Comparison of ENCODE assay signal across 2 cellular contexts in the genomic region with DNA sequence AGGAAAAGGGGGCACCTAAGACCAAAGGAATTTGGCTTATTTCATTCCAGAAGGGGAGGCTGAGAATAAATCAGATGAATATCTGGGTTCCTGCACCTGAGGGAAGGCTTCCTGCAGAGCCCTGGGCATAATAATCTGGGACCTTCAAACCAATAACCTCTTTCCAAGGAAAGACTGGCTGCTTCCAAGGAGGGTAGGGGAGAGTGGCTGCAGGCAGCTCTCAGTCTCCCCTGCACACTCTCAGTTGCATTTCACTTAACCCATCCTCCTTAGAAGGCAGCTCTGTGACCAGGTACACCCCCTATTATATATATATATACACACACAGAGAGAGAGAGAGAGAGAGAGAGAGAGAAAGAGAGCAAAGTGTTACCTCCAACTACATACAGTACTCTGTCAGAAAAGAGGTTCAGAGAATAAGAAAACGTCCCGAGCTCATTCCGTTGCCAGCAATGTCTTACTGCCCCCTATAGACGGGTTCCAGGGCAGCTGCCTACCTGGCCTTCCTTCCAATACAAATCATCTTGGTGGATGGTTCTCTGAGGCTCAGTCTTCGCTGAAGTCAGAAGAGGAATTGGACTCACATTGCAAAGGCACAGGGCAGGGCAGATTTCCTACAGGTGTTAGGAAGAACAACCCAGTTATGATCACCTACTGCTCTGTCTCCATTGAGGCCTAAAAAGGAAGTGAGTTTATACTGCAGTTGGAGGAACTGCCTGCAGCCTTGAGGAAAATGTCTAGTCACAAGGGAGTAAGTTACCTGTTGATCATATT.
TF ChIP-seq lines count a peak whose summit lies in the region.

No MANE protein-coding gene starts in this region.

TF ChIP-seq in K562, 482 proteins besides CTCF, POLR2A, EP300 and RAD21 (continues in another document):
- TF ChIP-seq EHMT2 (IDR thresholded peaks at IDR 0.05) = 0 out of 2 replicates have a peak, but pooled peaks have one; percentile 9
- TF ChIP-seq SMC3 (conservative IDR thresholded peaks at IDR 0.05; ENCODE audit: insufficient read depth, low read depth, low read length) = peak; percentile 67; the same call in 1 of the 2 replicates
- no peak for TF ChIP-seq COPS2 (conservative IDR thresholded peaks at IDR 0.05)
- 0 out of 2 replicates have a peak, but pooled peaks have one; percentile 4 for TF ChIP-seq ETV5 (CRISPR knock-in tag; IDR thresholded peaks at IDR 0.05; ENCODE audit: low read depth)
- no peak for TF ChIP-seq MAFF (IDR thresholded peaks at IDR 0.05; ENCODE audit: low read length)
- TF ChIP-seq, protein P1, sequence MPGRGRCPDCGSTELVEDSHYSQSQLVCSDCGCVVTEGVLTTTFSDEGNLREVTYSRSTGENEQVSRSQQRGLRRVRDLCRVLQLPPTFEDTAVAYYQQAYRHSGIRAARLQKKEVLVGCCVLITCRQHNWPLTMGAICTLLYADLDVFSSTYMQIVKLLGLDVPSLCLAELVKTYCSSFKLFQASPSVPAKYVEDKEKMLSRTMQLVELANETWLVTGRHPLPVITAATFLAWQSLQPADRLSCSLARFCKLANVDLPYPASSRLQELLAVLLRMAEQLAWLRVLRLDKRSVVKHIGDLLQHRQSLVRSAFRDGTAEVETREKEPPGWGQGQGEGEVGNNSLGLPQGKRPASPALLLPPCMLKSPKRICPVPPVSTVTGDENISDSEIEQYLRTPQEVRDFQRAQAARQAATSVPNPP (IDR thresholded peaks at IDR 0.05; ENCODE audit: borderline replicate concordance, insufficient read depth, insufficient read length) = no peak
- TF ChIP-seq SPI1 (IDR thresholded peaks at IDR 0.05; ENCODE audit: borderline replicate concordance, low read depth, low read length) = peak; percentile 52; the same call in 1 of the 2 replicates
- TF ChIP-seq TAF15 (IDR thresholded peaks at IDR 0.05; ENCODE audit: low read depth, low read length) = no peak
- TF ChIP-seq IFI16 (CRISPR knock-in tag; IDR thresholded peaks at IDR 0.05) = no peak
- no peak for TF ChIP-seq ILK (tag; IDR thresholded peaks at IDR 0.05; ENCODE audit: borderline replicate concordance, low read depth)
- no peak for TF ChIP-seq NR2C1 (IDR thresholded peaks at IDR 0.05)
- no peak for TF ChIP-seq NR2C1 (tag; IDR thresholded peaks at IDR 0.05)
- no peak for TF ChIP-seq NR2F6 (CRISPR knock-in tag; IDR thresholded peaks at IDR 0.05)
- TF ChIP-seq, protein P2, sequence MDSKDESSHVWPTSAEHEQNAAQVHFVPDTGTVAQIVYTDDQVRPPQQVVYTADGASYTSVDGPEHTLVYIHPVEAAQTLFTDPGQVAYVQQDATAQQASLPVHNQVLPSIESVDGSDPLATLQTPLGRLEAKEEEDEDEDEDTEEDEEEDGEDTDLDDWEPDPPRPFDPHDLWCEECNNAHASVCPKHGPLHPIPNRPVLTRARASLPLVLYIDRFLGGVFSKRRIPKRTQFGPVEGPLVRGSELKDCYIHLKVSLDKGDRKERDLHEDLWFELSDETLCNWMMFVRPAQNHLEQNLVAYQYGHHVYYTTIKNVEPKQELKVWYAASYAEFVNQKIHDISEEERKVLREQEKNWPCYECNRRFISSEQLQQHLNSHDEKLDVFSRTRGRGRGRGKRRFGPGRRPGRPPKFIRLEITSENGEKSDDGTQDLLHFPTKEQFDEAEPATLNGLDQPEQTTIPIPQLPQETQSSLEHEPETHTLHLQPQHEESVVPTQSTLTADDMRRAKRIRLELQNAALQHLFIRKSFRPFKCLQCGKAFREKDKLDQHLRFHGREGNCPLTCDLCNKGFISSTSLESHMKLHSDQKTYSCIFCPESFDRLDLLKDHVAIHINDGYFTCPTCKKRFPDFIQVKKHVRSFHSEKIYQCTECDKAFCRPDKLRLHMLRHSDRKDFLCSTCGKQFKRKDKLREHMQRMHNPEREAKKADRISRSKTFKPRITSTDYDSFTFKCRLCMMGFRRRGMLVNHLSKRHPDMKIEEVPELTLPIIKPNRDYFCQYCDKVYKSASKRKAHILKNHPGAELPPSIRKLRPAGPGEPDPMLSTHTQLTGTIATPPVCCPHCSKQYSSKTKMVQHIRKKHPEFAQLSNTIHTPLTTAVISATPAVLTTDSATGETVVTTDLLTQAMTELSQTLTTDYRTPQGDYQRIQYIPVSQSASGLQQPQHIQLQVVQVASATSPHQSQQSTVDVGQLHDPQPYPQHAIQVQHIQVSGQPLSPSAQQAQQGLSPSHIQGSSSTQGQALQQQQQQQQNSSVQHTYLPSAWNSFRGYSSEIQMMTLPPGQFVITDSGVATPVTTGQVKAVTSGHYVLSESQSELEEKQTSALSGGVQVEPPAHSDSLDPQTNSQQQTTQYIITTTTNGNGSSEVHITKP (IDR thresholded peaks at IDR 0.05; ENCODE audit: partially characterized antibody) = peak; percentile 63
- no peak for TF ChIP-seq BRCA1 (IDR thresholded peaks at IDR 0.05)
- no peak for TF ChIP-seq BRCA1 (CRISPR knock-in tag; IDR thresholded peaks at IDR 0.05)
- no peak for TF ChIP-seq ZNF696 (CRISPR knock-in tag; conservative IDR thresholded peaks at IDR 0.05)
- no peak for TF ChIP-seq GABPA (tag; conservative IDR thresholded peaks at IDR 0.05; ENCODE audit: low read depth)
- no peak for TF ChIP-seq ZNF146 (CRISPR knock-in tag; IDR thresholded peaks at IDR 0.05; ENCODE audit: unreplicated experiment)
- TF ChIP-seq, protein P3, sequence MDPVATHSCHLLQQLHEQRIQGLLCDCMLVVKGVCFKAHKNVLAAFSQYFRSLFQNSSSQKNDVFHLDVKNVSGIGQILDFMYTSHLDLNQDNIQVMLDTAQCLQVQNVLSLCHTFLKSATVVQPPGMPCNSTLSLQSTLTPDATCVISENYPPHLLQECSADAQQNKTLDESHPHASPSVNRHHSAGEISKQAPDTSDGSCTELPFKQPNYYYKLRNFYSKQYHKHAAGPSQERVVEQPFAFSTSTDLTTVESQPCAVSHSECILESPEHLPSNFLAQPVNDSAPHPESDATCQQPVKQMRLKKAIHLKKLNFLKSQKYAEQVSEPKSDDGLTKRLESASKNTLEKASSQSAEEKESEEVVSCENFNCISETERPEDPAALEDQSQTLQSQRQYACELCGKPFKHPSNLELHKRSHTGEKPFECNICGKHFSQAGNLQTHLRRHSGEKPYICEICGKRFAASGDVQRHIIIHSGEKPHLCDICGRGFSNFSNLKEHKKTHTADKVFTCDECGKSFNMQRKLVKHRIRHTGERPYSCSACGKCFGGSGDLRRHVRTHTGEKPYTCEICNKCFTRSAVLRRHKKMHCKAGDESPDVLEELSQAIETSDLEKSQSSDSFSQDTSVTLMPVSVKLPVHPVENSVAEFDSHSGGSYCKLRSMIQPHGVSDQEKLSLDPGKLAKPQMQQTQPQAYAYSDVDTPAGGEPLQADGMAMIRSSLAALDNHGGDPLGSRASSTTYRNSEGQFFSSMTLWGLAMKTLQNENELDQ (CRISPR knock-in tag; IDR thresholded peaks at IDR 0.05; ENCODE audit: borderline replicate concordance) = 0 out of 2 replicates have a peak, but pooled peaks have one; percentile 62
- TF ChIP-seq STAG1 (CRISPR knock-in tag; IDR thresholded peaks at IDR 0.05; ENCODE audit: borderline replicate concordance) = peak; percentile 33; the same call in 1 of the 2 replicates

TF ChIP-seq in HepG2, 621 proteins besides CTCF, POLR2A, EP300 and RAD21 (continues in another document):
- TF ChIP-seq ZNF143 (CRISPR knock-in tag; IDR thresholded peaks at IDR 0.05) (no peak), SIX1 (CRISPR knock-in tag; IDR thresholded peaks at IDR 0.05; ENCODE audit: borderline replicate concordance) (no peak), TAF1 (CRISPR knock-in tag; IDR thresholded peaks at IDR 0.05) (no peak), ZNF570 (CRISPR knock-in tag; IDR thresholded peaks at IDR 0.05; ENCODE audit: borderline replicate concordance) (no peak), ZBTB21 (CRISPR knock-in tag; IDR thresholded peaks at IDR 0.05) (no peak), HNRNPLL (IDR thresholded peaks at IDR 0.05; ENCODE audit: low read depth, low read length, poor library complexity, severe bottlenecking) (no peak), ZFP82 (CRISPR knock-in tag; IDR thresholded peaks at IDR 0.05; ENCODE audit: borderline replicate concordance) (no peak), ZNF263 (CRISPR knock-in tag; IDR thresholded peaks at IDR 0.05) (no peak), ATF1 (CRISPR knock-in tag; IDR thresholded peaks at IDR 0.05) (no peak), ZNF446 (CRISPR knock-in tag; IDR thresholded peaks at IDR 0.05) (no peak), NCOA2 (CRISPR knock-in tag; IDR thresholded peaks at IDR 0.05) (no peak), ZSCAN22 (CRISPR knock-in tag; IDR thresholded peaks at IDR 0.05) (no peak), ZNF256 (CRISPR knock-in tag; conservative IDR thresholded peaks at IDR 0.05) (no peak), ZNF124 (CRISPR knock-in tag; IDR thresholded peaks at IDR 0.05) (0 out of 2 replicates have a peak, but pooled peaks have one; percentile 20), ZNF558 (CRISPR knock-in tag; IDR thresholded peaks at IDR 0.05; ENCODE audit: borderline replicate concordance) (no peak), ZNF335 (CRISPR knock-in tag; IDR thresholded peaks at IDR 0.05) (0 out of 2 replicates have a peak, but pooled peaks have one; percentile 29), STAG1 (CRISPR knock-in tag; IDR thresholded peaks at IDR 0.05) (peak; percentile 87), CENPT (CRISPR knock-in tag; IDR thresholded peaks at IDR 0.05; ENCODE audit: low read depth) (no peak), ZNF292 (CRISPR knock-in tag; IDR thresholded peaks at IDR 0.05; ENCODE audit: borderline replicate concordance, low read depth) (no peak), KDM5A (IDR thresholded peaks at IDR 0.05; ENCODE audit: borderline replicate concordance, low read length) (no peak), ZNF562 (CRISPR knock-in tag; IDR thresholded peaks at IDR 0.05; ENCODE audit: borderline replicate concordance) (no peak), ZNF543 (CRISPR knock-in tag; IDR thresholded peaks at IDR 0.05) (no peak), SNAPC2 (CRISPR knock-in tag; IDR thresholded peaks at IDR 0.05) (no peak), ATM (IDR thresholded peaks at IDR 0.05; ENCODE audit: borderline replicate concordance) (no peak), BRD4 (CRISPR knock-in tag; IDR thresholded peaks at IDR 0.05) (0 out of 2 replicates have a peak, but pooled peaks have one; percentile 27)
- TF ChIP-seq, protein P4, sequence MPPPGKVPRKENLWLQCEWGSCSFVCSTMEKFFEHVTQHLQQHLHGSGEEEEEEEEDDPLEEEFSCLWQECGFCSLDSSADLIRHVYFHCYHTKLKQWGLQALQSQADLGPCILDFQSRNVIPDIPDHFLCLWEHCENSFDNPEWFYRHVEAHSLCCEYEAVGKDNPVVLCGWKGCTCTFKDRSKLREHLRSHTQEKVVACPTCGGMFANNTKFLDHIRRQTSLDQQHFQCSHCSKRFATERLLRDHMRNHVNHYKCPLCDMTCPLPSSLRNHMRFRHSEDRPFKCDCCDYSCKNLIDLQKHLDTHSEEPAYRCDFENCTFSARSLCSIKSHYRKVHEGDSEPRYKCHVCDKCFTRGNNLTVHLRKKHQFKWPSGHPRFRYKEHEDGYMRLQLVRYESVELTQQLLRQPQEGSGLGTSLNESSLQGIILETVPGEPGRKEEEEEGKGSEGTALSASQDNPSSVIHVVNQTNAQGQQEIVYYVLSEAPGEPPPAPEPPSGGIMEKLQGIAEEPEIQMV (CRISPR knock-in tag; IDR thresholded peaks at IDR 0.05; ENCODE audit: low read depth) = peak; percentile 42; the same call in 1 of the 2 replicates
- TF ChIP-seq, protein P5, sequence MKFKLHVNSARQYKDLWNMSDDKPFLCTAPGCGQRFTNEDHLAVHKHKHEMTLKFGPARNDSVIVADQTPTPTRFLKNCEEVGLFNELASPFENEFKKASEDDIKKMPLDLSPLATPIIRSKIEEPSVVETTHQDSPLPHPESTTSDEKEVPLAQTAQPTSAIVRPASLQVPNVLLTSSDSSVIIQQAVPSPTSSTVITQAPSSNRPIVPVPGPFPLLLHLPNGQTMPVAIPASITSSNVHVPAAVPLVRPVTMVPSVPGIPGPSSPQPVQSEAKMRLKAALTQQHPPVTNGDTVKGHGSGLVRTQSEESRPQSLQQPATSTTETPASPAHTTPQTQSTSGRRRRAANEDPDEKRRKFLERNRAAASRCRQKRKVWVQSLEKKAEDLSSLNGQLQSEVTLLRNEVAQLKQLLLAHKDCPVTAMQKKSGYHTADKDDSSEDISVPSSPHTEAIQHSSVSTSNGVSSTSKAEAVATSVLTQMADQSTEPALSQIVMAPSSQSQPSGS (CRISPR knock-in tag; IDR thresholded peaks at IDR 0.05) = no peak
- TF ChIP-seq, protein P6, sequence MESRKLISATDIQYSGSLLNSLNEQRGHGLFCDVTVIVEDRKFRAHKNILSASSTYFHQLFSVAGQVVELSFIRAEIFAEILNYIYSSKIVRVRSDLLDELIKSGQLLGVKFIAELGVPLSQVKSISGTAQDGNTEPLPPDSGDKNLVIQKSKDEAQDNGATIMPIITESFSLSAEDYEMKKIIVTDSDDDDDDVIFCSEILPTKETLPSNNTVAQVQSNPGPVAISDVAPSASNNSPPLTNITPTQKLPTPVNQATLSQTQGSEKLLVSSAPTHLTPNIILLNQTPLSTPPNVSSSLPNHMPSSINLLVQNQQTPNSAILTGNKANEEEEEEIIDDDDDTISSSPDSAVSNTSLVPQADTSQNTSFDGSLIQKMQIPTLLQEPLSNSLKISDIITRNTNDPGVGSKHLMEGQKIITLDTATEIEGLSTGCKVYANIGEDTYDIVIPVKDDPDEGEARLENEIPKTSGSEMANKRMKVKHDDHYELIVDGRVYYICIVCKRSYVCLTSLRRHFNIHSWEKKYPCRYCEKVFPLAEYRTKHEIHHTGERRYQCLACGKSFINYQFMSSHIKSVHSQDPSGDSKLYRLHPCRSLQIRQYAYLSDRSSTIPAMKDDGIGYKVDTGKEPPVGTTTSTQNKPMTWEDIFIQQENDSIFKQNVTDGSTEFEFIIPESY (CRISPR knock-in tag; IDR thresholded peaks at IDR 0.05) = no peak
- TF ChIP-seq, protein P7, sequence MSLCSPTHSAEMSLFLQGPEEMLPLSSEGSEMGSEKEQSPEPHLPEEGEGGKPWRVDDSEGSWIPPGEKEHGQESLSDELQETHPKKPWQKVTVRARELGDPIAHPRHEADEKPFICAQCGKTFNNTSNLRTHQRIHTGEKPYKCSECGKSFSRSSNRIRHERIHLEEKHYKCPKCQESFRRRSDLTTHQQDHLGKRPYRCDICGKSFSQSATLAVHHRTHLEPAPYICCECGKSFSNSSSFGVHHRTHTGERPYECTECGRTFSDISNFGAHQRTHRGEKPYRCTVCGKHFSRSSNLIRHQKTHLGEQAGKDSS (CRISPR knock-in tag; IDR thresholded peaks at IDR 0.05; ENCODE audit: borderline replicate concordance, low read depth) = 0 out of 2 replicates have a peak, but pooled peaks have one; percentile 37
- TF ChIP-seq, protein P8, sequence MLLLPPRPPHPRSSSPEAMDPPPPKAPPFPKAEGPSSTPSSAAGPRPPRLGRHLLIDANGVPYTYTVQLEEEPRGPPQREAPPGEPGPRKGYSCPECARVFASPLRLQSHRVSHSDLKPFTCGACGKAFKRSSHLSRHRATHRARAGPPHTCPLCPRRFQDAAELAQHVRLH (CRISPR knock-in tag; IDR thresholded peaks at IDR 0.05; ENCODE audit: borderline replicate concordance, low read depth) = no peak
- TF ChIP-seq, protein P9, sequence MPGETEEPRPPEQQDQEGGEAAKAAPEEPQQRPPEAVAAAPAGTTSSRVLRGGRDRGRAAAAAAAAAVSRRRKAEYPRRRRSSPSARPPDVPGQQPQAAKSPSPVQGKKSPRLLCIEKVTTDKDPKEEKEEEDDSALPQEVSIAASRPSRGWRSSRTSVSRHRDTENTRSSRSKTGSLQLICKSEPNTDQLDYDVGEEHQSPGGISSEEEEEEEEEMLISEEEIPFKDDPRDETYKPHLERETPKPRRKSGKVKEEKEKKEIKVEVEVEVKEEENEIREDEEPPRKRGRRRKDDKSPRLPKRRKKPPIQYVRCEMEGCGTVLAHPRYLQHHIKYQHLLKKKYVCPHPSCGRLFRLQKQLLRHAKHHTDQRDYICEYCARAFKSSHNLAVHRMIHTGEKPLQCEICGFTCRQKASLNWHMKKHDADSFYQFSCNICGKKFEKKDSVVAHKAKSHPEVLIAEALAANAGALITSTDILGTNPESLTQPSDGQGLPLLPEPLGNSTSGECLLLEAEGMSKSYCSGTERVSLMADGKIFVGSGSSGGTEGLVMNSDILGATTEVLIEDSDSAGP (CRISPR knock-in tag; IDR thresholded peaks at IDR 0.05; ENCODE audit: borderline replicate concordance) = no peak
- TF ChIP-seq, protein P10, sequence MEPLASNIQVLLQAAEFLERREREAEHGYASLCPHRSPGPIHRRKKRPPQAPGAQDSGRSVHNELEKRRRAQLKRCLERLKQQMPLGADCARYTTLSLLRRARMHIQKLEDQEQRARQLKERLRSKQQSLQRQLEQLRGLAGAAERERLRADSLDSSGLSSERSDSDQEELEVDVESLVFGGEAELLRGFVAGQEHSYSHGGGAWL (CRISPR knock-in tag; IDR thresholded peaks at IDR 0.05) = no peak
